Comparison of ENCODE assay signal across 18 cellular contexts in the genomic region with DNA sequence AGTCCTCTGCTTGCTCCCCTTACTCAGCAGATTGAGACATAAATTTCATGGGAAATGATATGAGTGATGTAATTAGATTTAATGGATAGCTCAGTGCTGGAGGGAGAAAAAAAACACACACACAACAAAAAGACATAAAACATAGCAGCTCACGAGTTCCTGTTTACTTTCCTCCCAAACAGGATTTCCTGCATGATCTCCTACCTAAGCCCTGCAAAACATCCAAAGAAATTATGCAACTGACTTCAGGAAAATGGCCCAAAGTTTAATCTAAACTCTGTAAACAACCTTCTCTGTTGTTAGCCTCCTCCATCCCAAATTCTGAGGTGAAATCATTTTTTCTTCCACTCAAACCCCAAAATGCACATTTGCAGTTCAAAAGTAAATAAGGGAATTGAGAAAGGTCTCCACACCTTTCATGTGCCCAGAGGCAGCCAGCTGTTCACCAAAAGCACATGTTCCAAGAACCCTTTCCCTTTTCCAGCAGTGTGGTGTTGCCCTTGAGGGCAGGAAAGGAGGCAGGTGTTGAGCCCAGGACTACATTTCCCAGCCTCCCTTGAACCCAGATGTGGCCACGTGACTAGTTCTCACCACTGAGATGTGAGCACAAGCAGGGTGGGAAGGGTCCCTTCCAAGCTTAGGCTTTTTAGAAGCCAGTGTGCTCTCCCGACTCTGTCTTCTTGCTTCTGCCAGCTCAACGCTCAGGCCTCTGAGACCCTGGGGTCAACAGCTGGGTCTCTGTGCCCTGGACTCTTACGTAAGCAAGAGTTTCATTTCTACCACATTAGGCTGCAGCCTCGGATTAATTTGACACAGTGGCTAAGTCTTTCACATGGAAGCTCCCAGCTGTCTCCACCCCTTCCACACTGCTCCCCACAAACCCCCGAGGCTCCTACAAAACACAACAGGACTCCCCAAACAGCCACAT.
DNase-seq lines count a peak whose midpoint lies in the region; ATAC-seq, FAIRE-seq and TF ChIP-seq lines count a peak whose summit lies in the region.
"Had no signal": no experiment of that assay in that cellular context is flagged by ENCODE, and none has a peak within 500 bp of the region (broad histone marks: within the 10 kb centered on the region; RNA-seq: fewer than 3 reads in every experiment).

No MANE protein-coding gene starts in this region.

- BruUV-seq in mammary epithelial cell (replicated peaks; lab: Mats Ljungman, UMichigan) = no TSS peak

- no peak overlapping the region for H3K9ac ChIP-seq in mammary epithelial cell (ENCODE audit: insufficient read depth, low read length)
- no peak overlapping the region for H3K9ac ChIP-seq in NT2/D1 (ENCODE audit: insufficient read length, low read depth)

- no peaks in the 10 kb centered on the region for H3K36me3 ChIP-seq in mammary epithelial cell (ENCODE audit: insufficient read depth, low read length)
- no peaks in the 10 kb centered on the region for H3K36me3 ChIP-seq in NT2/D1 (ENCODE audit: insufficient read depth, insufficient read length, low read length)
- no peaks in the 10 kb centered on the region for H3K36me3 ChIP-seq in upper lobe of right lung
- no peaks in the 10 kb centered on the region for H3K36me3 ChIP-seq in pancreas
- H3K36me3 ChIP-seq: tibial nerve had no signal

- CTCF ChIA-PET in mammary epithelial cell (lab: Charles Lee; ENCODE audit: low non-redundant PET) = no interaction called here

- H3K4me1 ChIP-seq in mammary epithelial cell (ENCODE audit: insufficient read depth, low read length) = no peaks in the 10 kb centered on the region
- H3K4me1 ChIP-seq in NT2/D1 (ENCODE audit: insufficient read depth, insufficient read length) = peaks cover 7% of the 10 kb centered on the region
- no peaks in the 10 kb centered on the region for H3K4me1 ChIP-seq in upper lobe of right lung
- peaks cover 0 to 3% (median 0%) of the 10 kb centered on the region in 3 donors for H3K4me1 ChIP-seq in pancreas
- H3K4me1 ChIP-seq: gastroesophageal sphincter, tibial nerve had no signal

- H3K9me3 ChIP-seq in mammary epithelial cell (replicated peaks; ENCODE audit: insufficient read depth, low read length) = peaks cover 4% of the 10 kb centered on the region
- peaks cover 10% of the 10 kb centered on the region; the same call in 1 of the 2 replicates for H3K9me3 ChIP-seq in NT2/D1 (ENCODE audit: insufficient read depth, low read length)
- no peaks in the 10 kb centered on the region for H3K9me3 ChIP-seq in upper lobe of right lung
- no peaks in the 10 kb centered on the region for H3K9me3 ChIP-seq in pancreas
- H3K9me3 ChIP-seq: tibial nerve had no signal

- H3K27ac ChIP-seq in mammary epithelial cell (ENCODE audit: insufficient read depth, low read depth, low read length) (no peak overlapping the region), upper lobe of right lung (no peak overlapping the region), pancreas (no peak overlapping the region)
- H3K27ac ChIP-seq: gastroesophageal sphincter, tibial nerve had no signal

- no peaks in the 10 kb centered on the region for H4K20me1 ChIP-seq in mammary epithelial cell (ENCODE audit: insufficient read depth, low read length)

- in situ Hi-C loops in T47D (cut with HindIII; ENCODE audit: low pct_unique_long_range_greater_than_20kb, low sequenced_read_pairs) = no loop called here
- in situ Hi-C loops in mammary epithelial cell (cut with MboI; ENCODE audit: low sequenced_read_pairs in 2 of 2) = no loop called here

- ATAC-seq in upper lobe of right lung (no peak), pancreas (no peak), GM21360 (IDR thresholded peaks at IDR 0.05; ENCODE audit: unreplicated experiment) (no peak)
- ATAC-seq: gastroesophageal sphincter had no signal

- no peak overlapping the region for H3K4me2 ChIP-seq in mammary epithelial cell (ENCODE audit: insufficient read depth, low read depth, low read length)

- no peaks in the 10 kb centered on the region for H3K79me2 ChIP-seq in mammary epithelial cell (ENCODE audit: insufficient read depth, low read length)

- dilution Hi-C loops in mammary epithelial cell (cut with HindIII; ENCODE audit: low sequenced_read_pairs) = loop anchor here (5.0 kb wide), 2 partner anchors 52 to 97 kb away; no protein-coding TSS in a partner anchor

- H3K4me3 ChIP-seq in mammary epithelial cell (replicated peaks in 1 of 3; ENCODE audit: insufficient read depth in 1 of 3, low read depth in 2 of 3, low read length in 3 of 3) (no peak overlapping the region), NT2/D1 (ENCODE audit: insufficient read length, low read depth) (no peak overlapping the region), upper lobe of right lung (no peak overlapping the region), pancreas (no peak overlapping the region)
- H3K4me3 ChIP-seq: gastroesophageal sphincter, tibial nerve had no signal

- no peak for FAIRE-seq in pancreas (lab: Jason Lieb, UNC)
- FAIRE-seq: bronchial epithelial cell had no signal

- intact Hi-C loops in mammary epithelial cell (cut with micrococcal nuclease) = no loop called here
- intact Hi-C loops in upper lobe of right lung (cut with DNase I) = no loop called here
- intact Hi-C loops in pancreas (cut with DNase I) = no loop called here

- H3K27me3 ChIP-seq in mammary epithelial cell (ENCODE audit: insufficient read depth, low read length) (no peaks in the 10 kb centered on the region), NT2/D1 (ENCODE audit: insufficient read depth, insufficient read length) (no peaks in the 10 kb centered on the region), upper lobe of right lung (no peaks in the 10 kb centered on the region), pancreas (no peaks in the 10 kb centered on the region)
- H3K27me3 ChIP-seq: gastroesophageal sphincter, tibial nerve had no signal

- H2AFZ ChIP-seq in mammary epithelial cell (ENCODE audit: low read depth, low read length) = no peak overlapping the region

- WGBS in mammary epithelial cell (ENCODE audit: low coverage, missing lambda C conversion rate) = 73% methylated on average over 7 of the region's 7 CpGs
- WGBS in pancreas, 2 donors = 75 to 84% methylated on average over 7 of the region's 7 CpGs

- TF ChIP-seq CTCF in mammary epithelial cell (conservative IDR thresholded peaks at IDR 0.05 in 1 of 2, IDR thresholded peaks at IDR 0.05 in 1 of 2; ENCODE audit: extremely low read depth in 1 of 2, insufficient read depth in 1 of 2, low read depth in 1 of 2, low read length in 2 of 2) = no peak
- TF ChIP-seq CTCF in upper lobe of right lung (IDR thresholded peaks at IDR 0.05) = no peak
- no peak for TF ChIP-seq CTCF in pancreas (IDR thresholded peaks at IDR 0.05)

- peak; percentile 46 to 62 for DNase-seq in T47D (ENCODE audit: low read depth in 1 of 2, low spot score in 1 of 2)
- DNase-seq in mammary epithelial cell = no peak
- peak; percentile 15 for DNase-seq in NT2/D1 (ENCODE audit: low read depth, low spot score)
- DNase-seq in iPS DF 4.7 (ENCODE audit: extremely low read depth, low spot score) = peak; percentile 25
- peak; percentile 15 for DNase-seq in upper lobe of right lung
- DNase-seq in pancreas = no peak
- no peak for DNase-seq in NCI-H1694 (lab: John Stamatoyannopoulos, UW)
- DNase-seq: activated CD4-positive, CD25-positive, alpha-beta regulatory T cell; AML-193; effector memory CD4-positive, alpha-beta T cell; EL; KBM-7; NCI-H187 treated with DMSO at 0.1 percent for 48 hours; SW 1271 had no signal

Comparison
In these comparisons a context has a peak if more than half of its experiments do, and no peak if none do; other contexts are left out.
1. DNase-seq: peak in T47D (2 of 2), NT2/D1 (single experiment), iPS DF 4.7 (single experiment) and upper lobe of right lung (single experiment); none in mammary epithelial cell (single experiment), pancreas (0 of 6) and NCI-H1694 (single experiment).